In the genomic region with DNA sequence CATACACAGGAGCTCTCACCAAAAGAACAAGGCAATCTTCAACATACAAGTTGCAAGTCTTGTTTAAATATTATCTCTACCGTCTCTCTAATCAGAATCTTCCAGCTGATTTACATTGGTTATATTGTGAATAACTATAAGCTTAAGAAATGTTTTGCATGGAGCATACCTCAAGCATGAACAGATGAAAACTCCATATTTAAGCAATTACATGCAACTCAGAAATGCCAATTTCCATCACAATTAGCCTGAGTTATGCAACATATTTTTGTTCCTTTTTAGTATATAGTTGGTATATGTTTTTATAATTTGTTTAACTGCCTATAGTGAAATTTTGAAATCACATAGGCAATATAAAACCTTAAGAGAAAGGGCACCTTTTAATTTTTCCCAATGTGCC, we compare ENCODE assay signal across 1 cellular context.
TF ChIP-seq lines count a peak whose summit lies in the region.

No MANE protein-coding gene starts in this region.

TF ChIP-seq in IMR-90, 13 proteins besides CTCF, POLR2A, EP300 and RAD21 (continued from another document):
- TF ChIP-seq SMC3 (IDR thresholded peaks at IDR 0.05; ENCODE audit: low read depth, low read length): no peak
- no peak for TF ChIP-seq NFE2L2 (IDR thresholded peaks at IDR 0.05; ENCODE audit: low read depth, low read length)
- TF ChIP-seq CEBPB (IDR thresholded peaks at IDR 0.05; ENCODE audit: low read depth, low read length): no peak
- TF ChIP-seq RCOR1 (IDR thresholded peaks at IDR 0.05; ENCODE audit: insufficient replicate concordance, low read length): no peak
- TF ChIP-seq MAZ (IDR thresholded peaks at IDR 0.05; ENCODE audit: borderline replicate concordance, low read depth, low read length): no peak
